Comparison of ENCODE assay signal across 8 cellular contexts in genomic region chr9:35736201-35736633, GRCh38. TPM values are rescaled to one million over a fixed set of nuclear protein-coding genes. Genes with fewer than 3 reads are reported as not detected.
DNase-seq lines count a peak whose midpoint lies in the region; ATAC-seq and TF ChIP-seq lines count a peak whose summit lies in the region.

No MANE protein-coding gene starts in this region.

- peak; percentile 50 for DNase-seq in GM06990 (ENCODE audit: extremely low read depth, insufficient read length)
- peak; percentile 84 for DNase-seq in M059J (ENCODE audit: low read depth)
- peak; percentile 87 for DNase-seq in SK-MEL-5 (ENCODE audit: low read depth, low spot score)
- DNase-seq in activated naive CD8-positive, alpha-beta T cell treated with anti-CD3 and anti-CD28 coated beads for 36 hours = peak; percentile 64
- DNase-seq in left ventricle myocardium inferior = peak; percentile 48
- peak; percentile 43 to 71 for DNase-seq in gastrocnemius medialis

- H3K27me3 ChIP-seq in GM06990 (replicated peaks; ENCODE audit: control insufficient read depth, insufficient read depth, low read length) (no peaks in the 10 kb centered on the region), left ventricle myocardium inferior (ENCODE audit: low read depth) (no peaks in the 10 kb centered on the region), gastrocnemius medialis (no peaks in the 10 kb centered on the region)

- H3K9me3 ChIP-seq in left ventricle myocardium inferior (replicated peaks) = no peaks in the 10 kb centered on the region
- no peaks in the 10 kb centered on the region for H3K9me3 ChIP-seq in gastrocnemius medialis

- peaks cover 40% of the 10 kb centered on the region for H3K4me1 ChIP-seq in left ventricle myocardium inferior
- peaks cover 12 to 15% of the 10 kb centered on the region in 2 donors for H3K4me1 ChIP-seq in gastrocnemius medialis

- TF ChIP-seq CTCF in GM06990 (IDR thresholded peaks at IDR 0.05; ENCODE audit: insufficient read depth, low read length, poor library complexity, severe bottlenecking) (peak; percentile 96), left ventricle myocardium inferior (IDR thresholded peaks at IDR 0.05; ENCODE audit: borderline replicate concordance) (peak; percentile 87), gastrocnemius medialis (IDR thresholded peaks at IDR 0.05 in 4 of 5, conservative IDR thresholded peaks at IDR 0.05 in 1 of 5) (peak; percentile 52 to 78 (median 70))

- no peaks in the 10 kb centered on the region for H3K27me3 Mint-ChIP-seq in activated naive CD8-positive, alpha-beta T cell treated with anti-CD3 and anti-CD28 coated beads for 36 hours

- no peak overlapping the region for H3K4me3 Mint-ChIP-seq in activated naive CD8-positive, alpha-beta T cell treated with anti-CD3 and anti-CD28 coated beads for 36 hours

- peak overlapping the region; percentile 48 for H3K27ac ChIP-seq in left ventricle myocardium inferior (replicated peaks)
- H3K27ac ChIP-seq in gastrocnemius medialis = peak overlapping the region in 2 of 4 donors; percentile 33 to 56

- no peak overlapping the region for H3K27ac Mint-ChIP-seq in activated naive CD8-positive, alpha-beta T cell treated with anti-CD3 and anti-CD28 coated beads for 36 hours

- H3K36me3 ChIP-seq in GM06990 (ENCODE audit: control insufficient read depth, insufficient read depth, low read length) (peaks cover 35% of the 10 kb centered on the region), left ventricle myocardium inferior (peaks cover 74% of the 10 kb centered on the region), gastrocnemius medialis (peaks cover 0 to 72% of the 10 kb centered on the region in 2 donors)

- no peaks in the 10 kb centered on the region for H3K9me3 Mint-ChIP-seq in activated naive CD8-positive, alpha-beta T cell treated with anti-CD3 and anti-CD28 coated beads for 36 hours

- H3K36me3 Mint-ChIP-seq in activated naive CD8-positive, alpha-beta T cell treated with anti-CD3 and anti-CD28 coated beads for 36 hours = peaks cover 12% of the 10 kb centered on the region

- ATAC-seq in gastrocnemius medialis = peak in 1 of 2 donors; percentile 28
- ATAC-seq in GM21619 (IDR thresholded peaks at IDR 0.05; ENCODE audit: unreplicated experiment) = no peak
- ATAC-seq in GM21528 (IDR thresholded peaks at IDR 0.05; ENCODE audit: low FRiP score, unreplicated experiment) = no peak

- H3K4me3 ChIP-seq in GM06990 (replicated peaks; ENCODE audit: low read depth, low read length) (no peak overlapping the region), left ventricle myocardium inferior (no peak overlapping the region), gastrocnemius medialis (no peak overlapping the region)

- intact Hi-C loops in left ventricle myocardium inferior (cut with micrococcal nuclease) = no loop called here
- intact Hi-C loops in gastrocnemius medialis (cut with DNase I; ENCODE audit: low total_unique reads) = loop anchor here (10.0 kb wide), 1 partner anchor 251 kb away; no protein-coding TSS in a partner anchor

- in situ Hi-C loops in SK-MEL-5 (cut with HindIII; ENCODE audit: low pct_unique_long_range_greater_than_20kb, low sequenced_read_pairs) = no loop called here
- in situ Hi-C loops in gastrocnemius medialis (cut with MboI; ENCODE audit: low sequenced_read_pairs in 4 of 4) = loop anchor here in 1 of 4 donors (25.0 kb wide), 1 partner anchor 249 kb away; the partner anchor contains the start of gene RUSC2

- no peak for TF ChIP-seq POLR2A in gastrocnemius medialis (IDR thresholded peaks at IDR 0.05)

- peaks cover 13% of the 10 kb centered on the region for H3K4me1 Mint-ChIP-seq in activated naive CD8-positive, alpha-beta T cell treated with anti-CD3 and anti-CD28 coated beads for 36 hours

RNA-seq across cellular contexts. Expression of gene CREB3, which starts 3.8 kb away (rescaled TPM):
- 133 and 168 TPM in 2 replicates for total RNA-seq in M059J (2014; rRNA removed; shearing (Covaris generic))
- total RNA-seq in SK-MEL-5 (2014; rRNA removed; shearing (Covaris generic)) = 21.8 and 27.2 TPM in 2 replicates
- polyA plus RNA-seq in SK-MEL-5 (2015; cell fraction: cytosol; rRNA removed) = 19.7 and 28.1 TPM in 2 replicates
- 4.6 and 9.3 TPM in 2 replicates for polyA plus RNA-seq in SK-MEL-5 (2015; cell fraction: nucleus; rRNA removed)
- 10 to 100 TPM; 23.7 to 24.5 TPM for total RNA-seq in activated naive CD8-positive, alpha-beta T cell treated with anti-CD3 and anti-CD28 coated beads for 36 hours
- total RNA-seq in left ventricle myocardium inferior = 20.6 TPM
- total RNA-seq in gastrocnemius medialis = 10 to 100 TPM; 17.8 to 39.6 (median 26.2) TPM

RNA-seq across cellular contexts. Expression of gene TLN1, which starts 4.2 kb away (rescaled TPM):
- total RNA-seq in M059J (2014; rRNA removed; shearing (Covaris generic)) = 110 and 215 TPM in 2 replicates
- total RNA-seq in SK-MEL-5 (2014; rRNA removed; shearing (Covaris generic)) = 58.0 and 66.8 TPM in 2 replicates
- 99.8 and 150 TPM in 2 replicates for polyA plus RNA-seq in SK-MEL-5 (2015; cell fraction: cytosol; rRNA removed)
- 65.7 and 82.8 TPM in 2 replicates for polyA plus RNA-seq in SK-MEL-5 (2015; cell fraction: nucleus; rRNA removed)
- total RNA-seq in activated naive CD8-positive, alpha-beta T cell treated with anti-CD3 and anti-CD28 coated beads for 36 hours = 100 to 1,000 TPM; 158 to 169 TPM
- total RNA-seq in left ventricle myocardium inferior (234 TPM), gastrocnemius medialis (100 to 1,000 TPM; 106 to 256 (median 186) TPM)

RNA-seq across cellular contexts. Expression of gene GBA2, which starts 12.8 kb away (rescaled TPM):
- total RNA-seq in M059J (2014; rRNA removed; shearing (Covaris generic)) = 19.6 and 22.2 TPM in 2 replicates
- total RNA-seq in SK-MEL-5 (2014; rRNA removed; shearing (Covaris generic)) = 32.1 and 37.1 TPM in 2 replicates
- 42.0 and 47.2 TPM in 2 replicates for polyA plus RNA-seq in SK-MEL-5 (2015; cell fraction: cytosol; rRNA removed)
- 415 and 442 TPM in 2 replicates for polyA plus RNA-seq in SK-MEL-5 (2015; cell fraction: nucleus; rRNA removed)
- total RNA-seq in activated naive CD8-positive, alpha-beta T cell treated with anti-CD3 and anti-CD28 coated beads for 36 hours = 10 to 100 TPM; 22.6 to 24.2 TPM
- total RNA-seq in left ventricle myocardium inferior (75.0 TPM), gastrocnemius medialis (10 to 100 TPM; 47.3 to 63.2 (median 51.4) TPM)

RNA-seq across cellular contexts. Expression of gene RGP1, which starts 12.9 kb away (rescaled TPM):
- total RNA-seq in M059J (2014; rRNA removed; shearing (Covaris generic)) = 17.5 and 22.4 TPM in 2 replicates
- 12.2 and 12.4 TPM in 2 replicates for total RNA-seq in SK-MEL-5 (2014; rRNA removed; shearing (Covaris generic))
- polyA plus RNA-seq in SK-MEL-5 (2015; cell fraction: cytosol; rRNA removed) = 17.7 and 18.9 TPM in 2 replicates
- 22.9 and 29.8 TPM in 2 replicates for polyA plus RNA-seq in SK-MEL-5 (2015; cell fraction: nucleus; rRNA removed)
- 10 to 100 TPM; 12.7 to 13.4 TPM for total RNA-seq in activated naive CD8-positive, alpha-beta T cell treated with anti-CD3 and anti-CD28 coated beads for 36 hours
- total RNA-seq in left ventricle myocardium inferior (30.2 TPM), gastrocnemius medialis (10 to 100 TPM; 22.0 to 41.1 (median 36.3) TPM)

RNA-seq across cellular contexts. Expression of gene MSMP, which starts 17.9 kb away (rescaled TPM):
- not detected in 2 replicates for total RNA-seq in M059J (2014; rRNA removed; shearing (Covaris generic))
- total RNA-seq in SK-MEL-5 (2014; rRNA removed; shearing (Covaris generic)) = not detected in 2 replicates
- not detected in 2 replicates for polyA plus RNA-seq in SK-MEL-5 (2015; cell fraction: cytosol; rRNA removed)
- polyA plus RNA-seq in SK-MEL-5 (2015; cell fraction: nucleus; rRNA removed) = not detected in 2 replicates
- under 1 TPM in 1 of 2 experiments, not detected in 1; 0.94 TPM for total RNA-seq in activated naive CD8-positive, alpha-beta T cell treated with anti-CD3 and anti-CD28 coated beads for 36 hours
- total RNA-seq in left ventricle myocardium inferior (not detected), gastrocnemius medialis (not detected)
